30 cellular contexts compared by ENCODE assay signal in genomic region chr2:207920721-207921120, GRCh38.
"Had no signal": no experiment of that assay in that cellular context is flagged by ENCODE, and none has a peak within 500 bp of the region (broad histone marks: within the 10 kb centered on the region; RNA-seq: fewer than 3 reads in every experiment).

No MANE protein-coding gene starts in this region.

- H3K27me3 ChIP-seq: brain microvascular endothelial cell, dorsolateral prefrontal cortex, esophagus muscularis mucosa, foreskin keratinocyte, gastrocnemius medialis had no signal

- H3K27ac ChIP-seq: brain microvascular endothelial cell, coronary artery, esophagus muscularis mucosa, foreskin keratinocyte, gastrocnemius medialis, WERI-Rb-1 had no signal

- ATAC-seq: activated CD4-positive, CD25-positive, alpha-beta regulatory T cell treated with anti-CD3 and anti-CD28 coated beads, Interleukin-2, amount 50 U/mL, for 24 hours; activated CD8-positive, alpha-beta T cell treated with anti-CD3 and anti-CD28 coated beads for 36 hours; activated T-cell treated with anti-CD3 and anti-CD28 coated beads, Interleukin-2, amount 50 U/mL, for 4 hours; activated T-helper 17 cell treated with anti-CD3 and anti-CD28 coated beads, Interleukin-2, amount 50 U/mL, for 72 hours; effector memory CD8-positive, alpha-beta T cell; foreskin keratinocyte; gastrocnemius medialis; T-helper 17 cell had no signal

- H3K4me1 ChIP-seq: foreskin keratinocyte, gastrocnemius medialis had no signal

- FAIRE-seq: astrocyte, bronchial epithelial cell had no signal

- H3K36me3 ChIP-seq: brain microvascular endothelial cell, gastrocnemius medialis, WERI-Rb-1 had no signal

- H3K9me3 ChIP-seq: esophagus muscularis mucosa, gastrocnemius medialis had no signal

- DNase-seq: activated B cell treated with CpG ODN at 0.5 μM for 24 hours; activated CD4-positive, alpha-beta T cell treated with anti-CD3 and anti-CD28 coated beads for 48 hours; activated CD4-positive, alpha-beta T cell treated with anti-CD3 and anti-CD28 coated beads, Interleukin-2, amount 50 U/mL, for 1 hour; activated CD4-positive, alpha-beta T cell treated with anti-CD3 and anti-CD28 coated beads, Interleukin-2, amount 50 U/mL, for 48 hours; activated CD8-positive, alpha-beta memory T cell treated with anti-CD3 and anti-CD28 coated beads for 24 hours; activated CD8-positive, alpha-beta T cell treated with anti-CD3 and anti-CD28 coated beads for 36 hours; activated effector memory CD4-positive, alpha-beta T cell treated with Interleukin-2 at 50 U/mL for 16 hours; activated gamma-delta T cell treated with Interleukin-2 at 50 U/mL for 16 hours; activated naive CD4-positive, alpha-beta T cell treated with anti-CD3 and anti-CD28 coated beads, Interleukin-2, amount 50 U/mL, for 16 hours; activated naive CD4-positive, alpha-beta T cell treated with Interleukin-2 at 50 U/mL for 16 hours; activated T-cell treated with anti-CD3 and anti-CD28 coated beads, Interleukin-2, amount 50 U/mL, for 4 hours; amniotic stem cell; brain microvascular endothelial cell; dorsolateral prefrontal cortex; effector CD4-positive, alpha-beta T cell; effector memory CD8-positive, alpha-beta T cell; erythroblast; foreskin keratinocyte; gastrocnemius medialis; glutamatergic neuron; T-helper 1 cell; T-helper 17 cell; T1000; WERI-Rb-1 had no signal

- H3K4me3 ChIP-seq: coronary artery, dorsolateral prefrontal cortex, esophagus muscularis mucosa, gastrocnemius medialis had no signal
